21 cellular contexts compared by ENCODE assay signal in genomic region chr14:59829941-59830734, GRCh38. TPM values are rescaled to one million over a fixed set of nuclear protein-coding genes. Genes with fewer than 3 reads are reported as not detected.
DNase-seq lines count a peak whose midpoint lies in the region; TF ChIP-seq lines count a peak whose summit lies in the region.
"Had no signal": no experiment of that assay in that cellular context is flagged by ENCODE, and none has a peak within 500 bp of the region (broad histone marks: within the 10 kb centered on the region; RNA-seq: fewer than 3 reads in every experiment).

No MANE protein-coding gene starts in this region.

- H3K27ac ChIP-seq in A673 (ENCODE audit: low read depth, low read length, poor library complexity, severe bottlenecking) (peak overlapping the region; percentile 23), Peyer's patch (no peak overlapping the region)
- H3K27ac ChIP-seq: ascending aorta, parathyroid adenoma, SJCRH30 had no signal

- CTCF ChIA-PET in A673 (lab: Charles Lee): no interaction called here
- CTCF ChIA-PET in Caco-2 (lab: Charles Lee): no interaction called here

- H3K9me3 ChIP-seq in A673 (ENCODE audit: low read depth, low read length, poor library complexity, severe bottlenecking): no peaks in the 10 kb centered on the region
- no peaks in the 10 kb centered on the region for H3K9me3 ChIP-seq in MG63
- H3K9me3 ChIP-seq in Caco-2: no peaks in the 10 kb centered on the region
- H3K9me3 ChIP-seq in Peyer's patch: no peaks in the 10 kb centered on the region
- H3K9me3 ChIP-seq: ascending aorta, SJCRH30 had no signal

- H3K4me1 Mint-ChIP-seq in Caco-2 (ENCODE audit: low read depth, unreplicated experiment): no peaks in the 10 kb centered on the region
- H3K4me1 Mint-ChIP-seq: stimulated activated memory B cell treated with anti-CD40 and anti-IgM and Interleukin-4, amounts not matched to agents 10 μg/mL and 1 μg/mL and 100 μg/mL, for 72 hours had no signal

- no peak overlapping the region for H3K4me3 Mint-ChIP-seq in Caco-2 (ENCODE audit: unreplicated experiment)
- H3K4me3 Mint-ChIP-seq: stimulated activated memory B cell treated with anti-CD40 and anti-IgM and Interleukin-4, amounts not matched to agents 10 μg/mL and 1 μg/mL and 100 μg/mL, for 72 hours; type B pancreatic cell had no signal

- H3K4me3 ChIP-seq in A673 (ENCODE audit: low read depth, low read length, poor library complexity, severe bottlenecking) (no peak overlapping the region), MG63 (no peak overlapping the region), Caco-2 (ENCODE audit: low read depth, low read length) (no peak overlapping the region), Peyer's patch (no peak overlapping the region)
- H3K4me3 ChIP-seq: ascending aorta, SJCRH30, smooth muscle cell had no signal

- no peak for TF ChIP-seq POLR2A in Peyer's patch (IDR thresholded peaks at IDR 0.05)

- peaks cover 6% of the 10 kb centered on the region for H3K27me3 Mint-ChIP-seq in Caco-2 (ENCODE audit: insufficient read depth, unreplicated experiment)
- H3K27me3 Mint-ChIP-seq: type B pancreatic cell had no signal

- H3K27me3 ChIP-seq in A673 (replicated peaks; ENCODE audit: insufficient read depth, low read depth, low read length, poor library complexity) (no peaks in the 10 kb centered on the region), MG63 (no peaks in the 10 kb centered on the region), Caco-2 (replicated peaks; ENCODE audit: control insufficient read depth, insufficient read depth, low read length) (no peaks in the 10 kb centered on the region), Peyer's patch (no peaks in the 10 kb centered on the region)
- H3K27me3 ChIP-seq: ascending aorta, SJCRH30 had no signal

- POLR2A ChIA-PET in A673 (lab: Charles Lee; ENCODE audit: low non-redundant PET) (no interaction called here), Caco-2 (lab: Charles Lee) (no interaction called here)

- H3K4me1 ChIP-seq in A673 (ENCODE audit: insufficient read depth, low read length, poor library complexity, severe bottlenecking) (peaks cover 18% of the 10 kb centered on the region), Caco-2 (no peaks in the 10 kb centered on the region), Peyer's patch (no peaks in the 10 kb centered on the region)
- H3K4me1 ChIP-seq: SJCRH30 had no signal

- H3K36me3 Mint-ChIP-seq in Caco-2 (ENCODE audit: insufficient read depth, unreplicated experiment): no peaks in the 10 kb centered on the region
- H3K36me3 Mint-ChIP-seq: stimulated activated memory B cell treated with anti-CD40 and anti-IgM and Interleukin-4, amounts not matched to agents 10 μg/mL and 1 μg/mL and 100 μg/mL, for 72 hours; type B pancreatic cell had no signal

- TF ChIP-seq CTCF in A673 (conservative IDR thresholded peaks at IDR 0.05; ENCODE audit: low read depth, low read length) (no peak), Caco-2 (IDR thresholded peaks at IDR 0.05; ENCODE audit: insufficient read depth in 1 of 2, low read depth in 1 of 2, low read length in 1 of 2, severe bottlenecking in 1 of 2, unreplicated experiment in 1 of 2) (no peak), Peyer's patch (IDR thresholded peaks at IDR 0.05) (no peak)

- no peaks in the 10 kb centered on the region for H3K9me3 Mint-ChIP-seq in Caco-2 (ENCODE audit: unreplicated experiment)
- H3K9me3 Mint-ChIP-seq: stimulated activated memory B cell treated with anti-CD40 and anti-IgM and Interleukin-4, amounts not matched to agents 10 μg/mL and 1 μg/mL and 100 μg/mL, for 72 hours; type B pancreatic cell had no signal

- H3K27ac Mint-ChIP-seq in Caco-2 (ENCODE audit: unreplicated experiment): no peak overlapping the region
- H3K27ac Mint-ChIP-seq: stimulated activated memory B cell treated with anti-CD40 and anti-IgM and Interleukin-4, amounts not matched to agents 10 μg/mL and 1 μg/mL and 100 μg/mL, for 72 hours; type B pancreatic cell had no signal

- intact Hi-C loops in A673 (cut with micrococcal nuclease; ENCODE audit: unreplicated experiment) (loop anchor here (5.0 kb wide), 1 partner anchor 42 kb away; the partner anchor contains the start of gene RTN1), Caco-2 (cut with micrococcal nuclease; ENCODE audit: unreplicated experiment) (no loop called here)

- DNase-seq in A673 (ENCODE audit: low spot score) (peak; percentile 85), MG63 (peak; percentile 77), brain pericyte (ENCODE audit: low read depth, low spot score) (peak; percentile 10), iris pigment epithelial cell (ENCODE audit: low read depth) (peak; percentile 54), Caco-2 (no peak), middle frontal gyrus (ENCODE audit: extremely low spot score, low spot score) (no peak), activated gamma-delta T cell treated with Interleukin-2 at 50 U/mL for 16 hours (no peak), Peyer's patch (no peak)
- DNase-seq: ACHN; activated CD8-positive, alpha-beta memory T cell treated with anti-CD3 and anti-CD28 coated beads, Interleukin-2, amount 50 U/mL, for 4 hours; activated naive CD4-positive, alpha-beta T cell; hippocampal formation; left colon; NCI-H446; SJCRH30; T-helper 9 cell had no signal

- BruUV-seq in A673 (replicated peaks; lab: Mats Ljungman, UMichigan) (no TSS peak), Caco-2 (replicated peaks; lab: Mats Ljungman, UMichigan) (no TSS peak)

- no peaks in the 10 kb centered on the region for H3K36me3 ChIP-seq in A673 (ENCODE audit: insufficient read depth, low read length, poor library complexity, severe bottlenecking)
- H3K36me3 ChIP-seq in MG63: no peaks in the 10 kb centered on the region
- no peaks in the 10 kb centered on the region for H3K36me3 ChIP-seq in Caco-2 (ENCODE audit: control insufficient read depth, insufficient read depth, low read length)
- H3K36me3 ChIP-seq in Peyer's patch: no peaks in the 10 kb centered on the region
- H3K36me3 ChIP-seq: ascending aorta, SJCRH30 had no signal

RNA-seq across cellular contexts. Expression of gene RTN1, which starts 40.4 kb away (rescaled TPM):
- total RNA-seq in A673 (2021) (3.0 and 4.0 TPM in 2 replicates), Caco-2 (2022) (0.25 TPM in 1 of 2 replicates, not detected in the other), Peyer's patch (1 to 10 TPM; 5.0 to 7.0 (median 5.7) TPM)
- 1.4 and 2.8 TPM in 2 replicates for total RNA-seq in MG63 (2014; rRNA removed; shearing (Covaris generic); ENCODE audit: low replicate concordance)
- total RNA-seq: smooth muscle cell had no signal

Comparison
In these comparisons a context has a peak if more than half of its experiments do, and no peak if none do; other contexts are left out.
1. DNase-seq: peak in A673 (single experiment), MG63 (single experiment), brain pericyte (single experiment) and iris pigment epithelial cell (single experiment); none in Caco-2 (0 of 2), middle frontal gyrus (single experiment), activated gamma-delta T cell treated with Interleukin-2 at 50 U/mL for 16 hours (single experiment) and Peyer's patch (0 of 3).